In genomic region chr10:124168581-124168980, GRCh38 we compare ENCODE assay signal across 30 cellular contexts.
"Had no signal": no experiment of that assay in that cellular context is flagged by ENCODE, and none has a peak within 500 bp of the region (broad histone marks: within the 10 kb centered on the region; RNA-seq: fewer than 3 reads in every experiment).

No MANE protein-coding gene starts in this region.

- H3K36me3 Mint-ChIP-seq: activated CD8-positive, alpha-beta memory T cell treated with anti-CD3 and anti-CD28 coated beads, Interleukin-2, amount 10 ng/mL, durations not matched to agents 7 days and 5 days; activated naive CD4-positive, alpha-beta T cell treated with anti-CD3 and anti-CD28 coated beads, Interleukin-2, amount 10 ng/mL, durations not matched to agents 7 days and 5 days; activated naive CD8-positive, alpha-beta T cell; brain had no signal

- H3K9me3 ChIP-seq: MG63, Peyer's patch had no signal

- H3K4me3 ChIP-seq: MG63, Peyer's patch had no signal

- H3K9me3 Mint-ChIP-seq: activated B cell treated with CpG ODN at 0.5 μM for 24 hours; activated CD4-positive, alpha-beta memory T cell treated with anti-CD3 and anti-CD28 coated beads, Interleukin-2, amount 10 ng/mL, durations not matched to agents 7 days and 5 days; activated naive CD4-positive, alpha-beta T cell treated with anti-CD3 and anti-CD28 coated beads, Interleukin-2, amount 10 ng/mL, durations not matched to agents 7 days and 5 days; activated naive CD8-positive, alpha-beta T cell treated with anti-CD3 and anti-CD28 coated beads, Interleukin-2, amount 50 U/mL, for 24 hours had no signal

- H3K27me3 ChIP-seq: MG63, Peyer's patch had no signal

- H3K27ac ChIP-seq: Peyer's patch, VCaP had no signal

- ATAC-seq: activated CD8-positive, alpha-beta memory T cell treated with anti-CD3 and anti-CD28 coated beads, Interleukin-2, amount 10 ng/mL, durations not matched to agents 7 days and 5 days; activated naive CD8-positive, alpha-beta T cell treated with anti-CD3 and anti-CD28 coated beads, Interleukin-2, amount 50 U/mL, for 24 hours; PC-3 had no signal

- H3K4me3 Mint-ChIP-seq: activated B cell treated with CpG ODN at 0.5 μM for 24 hours; activated CD4-positive, alpha-beta memory T cell treated with anti-CD3 and anti-CD28 coated beads, Interleukin-2, amount 10 ng/mL, durations not matched to agents 7 days and 5 days; activated CD8-positive, alpha-beta memory T cell treated with anti-CD3 and anti-CD28 coated beads, Interleukin-2, amount 10 ng/mL, durations not matched to agents 7 days and 5 days; activated naive CD4-positive, alpha-beta T cell treated with anti-CD3 and anti-CD28 coated beads, Interleukin-2, amount 10 ng/mL, durations not matched to agents 7 days and 5 days; activated naive CD8-positive, alpha-beta T cell; activated naive CD8-positive, alpha-beta T cell treated with anti-CD3 and anti-CD28 coated beads, Interleukin-2, amount 50 U/mL, for 24 hours; brain had no signal

- H3K4me1 Mint-ChIP-seq: activated B cell treated with CpG ODN at 0.5 μM for 24 hours; activated CD4-positive, alpha-beta memory T cell treated with anti-CD3 and anti-CD28 coated beads, Interleukin-2, amount 10 ng/mL, durations not matched to agents 7 days and 5 days; activated CD8-positive, alpha-beta memory T cell treated with anti-CD3 and anti-CD28 coated beads, Interleukin-2, amount 10 ng/mL, durations not matched to agents 7 days and 5 days; activated naive CD4-positive, alpha-beta T cell treated with anti-CD3 and anti-CD28 coated beads, Interleukin-2, amount 10 ng/mL, durations not matched to agents 7 days and 5 days; activated naive CD8-positive, alpha-beta T cell treated with anti-CD3 and anti-CD28 coated beads, Interleukin-2, amount 50 U/mL, for 24 hours had no signal

- H3K4me1 ChIP-seq: Peyer's patch had no signal

- H3K36me3 ChIP-seq: MG63, Peyer's patch had no signal

- H3K27me3 Mint-ChIP-seq: activated B cell treated with CpG ODN at 0.5 μM for 24 hours; activated naive CD8-positive, alpha-beta T cell; brain had no signal

- H3K27ac Mint-ChIP-seq: activated B cell treated with CpG ODN at 0.5 μM for 24 hours; activated CD4-positive, alpha-beta memory T cell treated with anti-CD3 and anti-CD28 coated beads, Interleukin-2, amount 10 ng/mL, durations not matched to agents 7 days and 5 days; activated CD8-positive, alpha-beta memory T cell treated with anti-CD3 and anti-CD28 coated beads, Interleukin-2, amount 10 ng/mL, durations not matched to agents 7 days and 5 days; activated naive CD4-positive, alpha-beta T cell treated with anti-CD3 and anti-CD28 coated beads, Interleukin-2, amount 10 ng/mL, durations not matched to agents 7 days and 5 days; activated naive CD8-positive, alpha-beta T cell; activated naive CD8-positive, alpha-beta T cell treated with anti-CD3 and anti-CD28 coated beads, Interleukin-2, amount 50 U/mL, for 24 hours; brain had no signal

- DNase-seq: activated B cell treated with CpG ODN at 0.5 μM for 24 hours; activated CD4-positive, alpha-beta memory T cell treated with anti-CD3 and anti-CD28 coated beads, Interleukin-2, amount 10 ng/mL, durations not matched to agents 7 days and 5 days; activated CD4-positive, alpha-beta T cell treated with anti-CD3 and anti-CD28 coated beads for 4 hours; activated CD4-positive, CD25-positive, alpha-beta regulatory T cell treated with anti-CD3 and anti-CD28 coated beads, Interleukin-2, amount 50 U/mL, for 72 hours; activated CD8-positive, alpha-beta memory T cell treated with anti-CD3 and anti-CD28 coated beads, Interleukin-2, amount 10 ng/mL, durations not matched to agents 7 days and 5 days; activated effector memory CD4-positive, alpha-beta T cell treated with Interleukin-2 at 50 U/mL for 16 hours; activated naive CD4-positive, alpha-beta T cell treated with anti-CD3 and anti-CD28 coated beads, Interleukin-2, amount 10 ng/mL, durations not matched to agents 7 days and 5 days; activated naive CD8-positive, alpha-beta T cell treated with anti-CD3 and anti-CD28 coated beads, Interleukin-2, amount 50 U/mL, for 24 hours; activated T-cell treated with anti-CD3 and anti-CD28 coated beads, Interleukin-2, amount 50 U/mL, for 48 hours; anterior cingulate cortex; Kasumi-1; KG1; MG63; NCI-H1048; NCI-H1436 treated with DMSO at 0.1 percent for 48 hours; NCI-H1694 treated with DMSO at 0.1 percent for 48 hours; NCI-H2029; NCI-H345; NCI-H524 treated with DMSO at 0.1 percent for 48 hours; NK-92 treated with Interleukin-12 subunit alpha and Interleukin-12 subunit beta, amount 100 ng/mL, for 24 hours; PC-3; Peyer's patch; RPMI8226; SW 1271; T-helper 1 cell; T-helper 2 cell; T-helper 9 cell had no signal
